In the genomic region with DNA sequence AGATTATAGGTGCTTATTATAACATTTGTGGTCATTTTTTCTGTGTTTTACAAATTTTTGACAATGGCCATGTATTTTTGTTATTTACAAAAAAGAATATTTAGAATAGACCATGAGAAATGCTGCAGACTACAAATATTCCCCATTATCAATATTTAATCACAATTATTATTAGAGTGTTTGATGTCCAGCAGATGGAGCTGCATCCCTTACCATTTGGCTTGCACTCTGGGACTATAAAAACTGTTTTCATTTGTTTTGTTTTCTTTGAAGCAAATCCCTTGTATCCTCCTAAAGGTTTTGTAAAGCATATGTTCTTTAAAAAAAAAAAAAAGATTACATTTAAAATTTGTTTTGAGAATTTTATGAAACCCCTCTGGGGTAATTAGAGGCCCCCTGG, we compare ENCODE assay signal across 14 cellular contexts.
DNase-seq lines count a peak whose midpoint lies in the region; ATAC-seq and TF ChIP-seq lines count a peak whose summit lies in the region.
"Had no signal": no experiment of that assay in that cellular context is flagged by ENCODE, and none has a peak within 500 bp of the region (broad histone marks: within the 10 kb centered on the region; RNA-seq: fewer than 3 reads in every experiment).

No MANE protein-coding gene starts in this region.

- no peak overlapping the region for H3K4ac ChIP-seq in mesenchymal stem cell (ENCODE audit: low read depth in 1 of 2, low read length in 2 of 2)

- H3K23ac ChIP-seq in mesenchymal stem cell (ENCODE audit: low read length in 2 of 2): no peak overlapping the region

- no peak overlapping the region for H2BK120ac ChIP-seq in mesenchymal stem cell (ENCODE audit: low read depth, low read length)

- no peak overlapping the region for H3K9ac ChIP-seq in mesenchymal stem cell (ENCODE audit: low read length)

- H2BK15ac ChIP-seq in mesenchymal stem cell (ENCODE audit: low read depth, poor library complexity, severe bottlenecking): no peak overlapping the region

- H2BK5ac ChIP-seq in mesenchymal stem cell (ENCODE audit: low read depth, low read length, poor library complexity, severe bottlenecking): no peak overlapping the region

- H3K14ac ChIP-seq in mesenchymal stem cell (ENCODE audit: low read length in 2 of 2): no peak overlapping the region

- DNase-seq in CD14-positive monocyte (ENCODE audit: low spot score) (no peak), HFF-Myc (ENCODE audit: extremely low read depth, low read depth) (no peak), astrocyte of the hippocampus (ENCODE audit: low read depth, low spot score) (peak; percentile 40), mesenchymal stem cell (peak; percentile 0), caudate nucleus (lab: John Stamatoyannopoulos, UW) (no peak)
- DNase-seq: activated T-cell treated with anti-CD3 and anti-CD28 coated beads, Interleukin-2, amount 50 U/mL, for 4 hours; H7; MV-4-11; natural killer cell; T-cell had no signal

- H3K4me3 Mint-ChIP-seq in CD14-positive monocyte: no peak overlapping the region
- H3K4me3 Mint-ChIP-seq: activated T-cell treated with anti-CD3 and anti-CD28 coated beads, Interleukin-2, amount 50 U/mL, for 4 hours; natural killer cell; T-cell had no signal

- H3K4me1 Mint-ChIP-seq in CD14-positive monocyte: no peaks in the 10 kb centered on the region
- H3K4me1 Mint-ChIP-seq: natural killer cell, T-cell had no signal

- H2AK5ac ChIP-seq in mesenchymal stem cell (ENCODE audit: low read length, severe bottlenecking): no peak overlapping the region

- peaks cover 0 to 2% (median 0%) of the 10 kb centered on the region in 7 donors for H3K9me3 Mint-ChIP-seq in CD14-positive monocyte
- H3K9me3 Mint-ChIP-seq: activated T-cell treated with anti-CD3 and anti-CD28 coated beads, Interleukin-2, amount 50 U/mL, for 4 hours; natural killer cell; T-cell had no signal

- ATAC-seq in GM19463 (IDR thresholded peaks at IDR 0.05; ENCODE audit: unreplicated experiment): no peak
- no peak for ATAC-seq in HG02623 (IDR thresholded peaks at IDR 0.05; ENCODE audit: unreplicated experiment)
- ATAC-seq in GM21619 (IDR thresholded peaks at IDR 0.05; ENCODE audit: unreplicated experiment): no peak
- ATAC-seq: activated T-cell treated with anti-CD3 and anti-CD28 coated beads, Interleukin-2, amount 50 U/mL, for 4 hours; GM12878; natural killer cell; T-cell had no signal

- H3K27ac ChIP-seq in mesenchymal stem cell (ENCODE audit: low read length, poor library complexity, severe bottlenecking) (no peak overlapping the region), caudate nucleus (ENCODE audit: low read depth, low read length) (no peak overlapping the region)

- TF ChIP-seq CTCF in CD14-positive monocyte (IDR thresholded peaks at IDR 0.05) (peak; percentile 36), HFF-Myc (IDR thresholded peaks at IDR 0.05; ENCODE audit: low read depth, low read length, missing control alignments) (peak; percentile 17)

- no peak overlapping the region for H4K8ac ChIP-seq in mesenchymal stem cell (ENCODE audit: low read length)

- intact Hi-C loops in CD14-positive monocyte (cut with micrococcal nuclease): no loop called here

- no peaks in the 10 kb centered on the region for H3K9me3 ChIP-seq in mesenchymal stem cell (ENCODE audit: control insufficient read depth, low read length)

- no peak overlapping the region for H3K4me2 ChIP-seq in mesenchymal stem cell (ENCODE audit: low read length, poor library complexity, severe bottlenecking)

- H2BK12ac ChIP-seq in mesenchymal stem cell (ENCODE audit: low read length in 2 of 2): no peak overlapping the region

- no peak overlapping the region for H4K91ac ChIP-seq in mesenchymal stem cell (ENCODE audit: low read length)

- no peaks in the 10 kb centered on the region for H3K36me3 Mint-ChIP-seq in CD14-positive monocyte
- H3K36me3 Mint-ChIP-seq: natural killer cell, T-cell had no signal

- H3K79me1 ChIP-seq in mesenchymal stem cell (replicated peaks; ENCODE audit: low read length, poor library complexity, severe bottlenecking): no peaks in the 10 kb centered on the region

- no peak overlapping the region for H2AFZ ChIP-seq in mesenchymal stem cell (ENCODE audit: low read depth, low read length)

- no peaks in the 10 kb centered on the region for H3K36me3 ChIP-seq in mesenchymal stem cell (ENCODE audit: control insufficient read depth in 1 of 2, insufficient read depth in 2 of 2, low read depth in 1 of 2, low read length in 2 of 2)

- H3K4me1 ChIP-seq in mesenchymal stem cell (ENCODE audit: control insufficient read depth, insufficient read depth, low read depth, low read length): no peaks in the 10 kb centered on the region

- H3K18ac ChIP-seq in mesenchymal stem cell (ENCODE audit: low read depth in 1 of 2, low read length in 2 of 2): no peak overlapping the region

- H3K4me3 ChIP-seq in HFF-Myc (replicated peaks; ENCODE audit: low read depth, low read length) (no peak overlapping the region), mesenchymal stem cell (ENCODE audit: insufficient read depth in 1 of 2, low read depth in 1 of 2, low read length in 2 of 2) (no peak overlapping the region)
- H3K4me3 ChIP-seq: GM12878 had no signal

- peaks cover 0 to 19% of the 10 kb centered on the region in 2 experiments for H3K27me3 ChIP-seq in mesenchymal stem cell (ENCODE audit: control insufficient read depth in 1 of 2, insufficient read depth in 1 of 2, low read length in 2 of 2)

- H3K27me3 Mint-ChIP-seq in CD14-positive monocyte (ENCODE audit: low read depth in 3 of 3): peaks cover 1 to 9% (median 9%) of the 10 kb centered on the region in 3 donors

- H3K27ac Mint-ChIP-seq in CD14-positive monocyte: no peak overlapping the region
- H3K27ac Mint-ChIP-seq: natural killer cell, T-cell had no signal

Comparison
In these comparisons a context has a peak if more than half of its experiments do, and no peak if none do; other contexts are left out.
1. DNase-seq: peak in astrocyte of the hippocampus (single experiment) and mesenchymal stem cell (single experiment); none in CD14-positive monocyte (single experiment), HFF-Myc (single experiment) and caudate nucleus (0 of 61).